ENCODE assay signal across 1 cellular context in genomic region chr16:29694384-29695195, GRCh38.
TF ChIP-seq lines count a peak whose summit lies in the region.

No MANE protein-coding gene starts in this region.

TF ChIP-seq in K562, 482 proteins besides CTCF, POLR2A, EP300 and RAD21:
- TF ChIP-seq MAFG (tag; conservative IDR thresholded peaks at IDR 0.05) (no peak), PCBP2 (IDR thresholded peaks at IDR 0.05; ENCODE audit: low read depth, low read length, poor library complexity, severe bottlenecking) (no peak), RBBP5 (IDR thresholded peaks at IDR 0.05; ENCODE audit: borderline replicate concordance, insufficient read depth, low read length, poor library complexity, severe bottlenecking) (no peak), KAT8 (IDR thresholded peaks at IDR 0.05; ENCODE audit: low read depth) (no peak), POLR2G (IDR thresholded peaks at IDR 0.05; ENCODE audit: low read depth, low read length) (peak; percentile 57), BMI1 (IDR thresholded peaks at IDR 0.05; ENCODE audit: low read length) (no peak), PURB (CRISPR knock-in tag; IDR thresholded peaks at IDR 0.05; ENCODE audit: low read depth) (no peak), ZNF277 (CRISPR knock-in tag; IDR thresholded peaks at IDR 0.05; ENCODE audit: borderline replicate concordance) (no peak), BCL6 (CRISPR knock-in tag; IDR thresholded peaks at IDR 0.05) (no peak), NFATC3 (IDR thresholded peaks at IDR 0.05) (no peak), ZSCAN32 (CRISPR knock-in tag; IDR thresholded peaks at IDR 0.05) (no peak), E4F1 (CRISPR knock-in tag; IDR thresholded peaks at IDR 0.05; ENCODE audit: borderline replicate concordance) (no peak), RBFOX2 (IDR thresholded peaks at IDR 0.05; ENCODE audit: low read depth, low read length) (peak; percentile 35; the same call in 1 of the 2 replicates), HMBOX1 (IDR thresholded peaks at IDR 0.05) (no peak), HDAC1 (IDR thresholded peaks at IDR 0.05) (no peak), PREB (CRISPR knock-in tag; IDR thresholded peaks at IDR 0.05) (no peak)
